In genomic region chr15:55917881-55918296, GRCh38 we compare ENCODE assay signal across 8 cellular contexts.
DNase-seq lines count a peak whose midpoint lies in the region; ATAC-seq, FAIRE-seq and TF ChIP-seq lines count a peak whose summit lies in the region.

No MANE protein-coding gene starts in this region.

- ATAC-seq in activated CD8-positive, alpha-beta memory T cell treated with anti-CD3 and anti-CD28 coated beads, Interleukin-2, amount 10 ng/mL, durations not matched to agents 7 days and 5 days = peak; percentile 16
- ATAC-seq in K562 (peak; percentile 47; the same call in 2 of the 3 replicates), GM19397 (IDR thresholded peaks at IDR 0.05; ENCODE audit: unreplicated experiment) (no peak), HG03045 (IDR thresholded peaks at IDR 0.05; ENCODE audit: unreplicated experiment) (no peak)

- H3K4me3 Mint-ChIP-seq in activated CD8-positive, alpha-beta memory T cell treated with anti-CD3 and anti-CD28 coated beads, Interleukin-2, amount 10 ng/mL, durations not matched to agents 7 days and 5 days = no peak overlapping the region
- no peak overlapping the region for H3K4me3 Mint-ChIP-seq in activated naive CD8-positive, alpha-beta T cell treated with anti-CD3 and anti-CD28 coated beads for 36 hours

- no peaks in the 10 kb centered on the region for H3K27me3 ChIP-seq in K562 (ENCODE audit: control insufficient read depth in 2 of 2, insufficient read depth in 2 of 2, low read length in 2 of 2)

- H3K4me2 ChIP-seq in K562 (ENCODE audit: insufficient read depth, low read length) = no peak overlapping the region

- TF ChIP-seq CTCF in K562 (IDR thresholded peaks at IDR 0.05 in 2 of 3, conservative IDR thresholded peaks at IDR 0.05 in 1 of 3; ENCODE audit: insufficient read depth in 2 of 3, low read depth in 1 of 3, low read length in 3 of 3) = peak; percentile 32 to 57 (median 49); a peak in 4 of 6 replicates

- TF ChIP-seq RAD21 in K562 (CRISPR knock-in tag; conservative IDR thresholded peaks at IDR 0.05 in 1 of 2, IDR thresholded peaks at IDR 0.05 in 1 of 2) = 0 out of 4 replicates have a peak, but pooled peaks of 1 of the 2 experiments have one; percentile 6

- TF ChIP-seq POLR2A in K562 (conservative IDR thresholded peaks at IDR 0.05) = no peak

- H3K27ac Mint-ChIP-seq in activated CD8-positive, alpha-beta memory T cell treated with anti-CD3 and anti-CD28 coated beads, Interleukin-2, amount 10 ng/mL, durations not matched to agents 7 days and 5 days = no peak overlapping the region
- H3K27ac Mint-ChIP-seq in activated naive CD8-positive, alpha-beta T cell treated with anti-CD3 and anti-CD28 coated beads for 36 hours = no peak overlapping the region

- 0% methylated on average over 1 of the region's 1 CpG for WGBS in K562 (ENCODE audit: insufficient coverage, low coverage, missing lambda C conversion rate)

- H2AFZ ChIP-seq in K562 (ENCODE audit: low read depth, low read length) = no peak overlapping the region

- POLR2A ChIA-PET in K562 (lab: Yijun Ruan, JAX) = interaction anchor here (0.5 to 0.9 kb wide), 3 partner anchors 20 to 52 kb away, joined by 3 to 4 read pairs (median 3); no protein-coding TSS in a partner anchor

- H3K9me3 Mint-ChIP-seq in activated CD8-positive, alpha-beta memory T cell treated with anti-CD3 and anti-CD28 coated beads, Interleukin-2, amount 10 ng/mL, durations not matched to agents 7 days and 5 days (ENCODE audit: low read depth) = no peaks in the 10 kb centered on the region
- H3K9me3 Mint-ChIP-seq in activated naive CD8-positive, alpha-beta T cell treated with anti-CD3 and anti-CD28 coated beads for 36 hours = no peaks in the 10 kb centered on the region

- no peaks in the 10 kb centered on the region for H3K27me3 Mint-ChIP-seq in activated CD8-positive, alpha-beta memory T cell treated with anti-CD3 and anti-CD28 coated beads, Interleukin-2, amount 10 ng/mL, durations not matched to agents 7 days and 5 days
- H3K27me3 Mint-ChIP-seq in activated naive CD8-positive, alpha-beta T cell treated with anti-CD3 and anti-CD28 coated beads for 36 hours = no peaks in the 10 kb centered on the region

- H3K9ac ChIP-seq in K562 (ENCODE audit: insufficient read depth in 1 of 2, low read depth in 2 of 2, low read length in 2 of 2) = no peak overlapping the region

- H3K9me3 ChIP-seq in K562 (replicated peaks; ENCODE audit: control insufficient read depth, insufficient read depth, low read depth, low read length) = no peaks in the 10 kb centered on the region

- no TSS peak for BruUV-seq in K562 (replicated peaks; lab: Mats Ljungman, UMichigan)

- peak; percentile 55 for FAIRE-seq in K562 (lab: Jason Lieb, UNC)

- H3K4me1 Mint-ChIP-seq in activated CD8-positive, alpha-beta memory T cell treated with anti-CD3 and anti-CD28 coated beads, Interleukin-2, amount 10 ng/mL, durations not matched to agents 7 days and 5 days = no peaks in the 10 kb centered on the region
- H3K4me1 Mint-ChIP-seq in activated naive CD8-positive, alpha-beta T cell treated with anti-CD3 and anti-CD28 coated beads for 36 hours = no peaks in the 10 kb centered on the region

- H3K36me3 Mint-ChIP-seq in activated CD8-positive, alpha-beta memory T cell treated with anti-CD3 and anti-CD28 coated beads, Interleukin-2, amount 10 ng/mL, durations not matched to agents 7 days and 5 days = no peaks in the 10 kb centered on the region
- no peaks in the 10 kb centered on the region for H3K36me3 Mint-ChIP-seq in activated naive CD8-positive, alpha-beta T cell treated with anti-CD3 and anti-CD28 coated beads for 36 hours

- intact Hi-C loops in K562 (cut with micrococcal nuclease) = loop anchor here (10.0 kb wide), 1 partner anchor 263 kb away; no protein-coding TSS in a partner anchor

- in situ Hi-C loops in K562 (cut with MboI) = no loop called here

- H3K4me1 ChIP-seq in K562 (replicated peaks in 1 of 2; ENCODE audit: control insufficient read depth in 2 of 2, insufficient read depth in 2 of 2, low read length in 2 of 2) = no peaks in the 10 kb centered on the region

- H3K4me3 ChIP-seq in K562 = no peak overlapping the region

- H3K27ac ChIP-seq in K562 (ENCODE audit: extremely low read depth, low read depth, low read length) = no peak overlapping the region

- TF ChIP-seq EP300 in K562 (IDR thresholded peaks at IDR 0.05; ENCODE audit: low read length) = no peak

- no peaks in the 10 kb centered on the region for H3K36me3 ChIP-seq in K562 (ENCODE audit: control insufficient read depth, insufficient read depth, low read length)

- H3K79me2 ChIP-seq in K562 (ENCODE audit: control insufficient read depth, insufficient read depth, low read length) = no peaks in the 10 kb centered on the region

- CTCF ChIA-PET in activated CD8-positive, alpha-beta memory T cell treated with anti-CD3 and anti-CD28 coated beads, Interleukin-2, amount 10 ng/mL, durations not matched to agents 7 days and 5 days (lab: Charles Lee) = interaction anchor here (0.9 to 1.2 kb wide), 6 partner anchors 17 to 266 kb away, joined by 3 to 4 read pairs (median 3); no protein-coding TSS in a partner anchor
- CTCF ChIA-PET in K562 (lab: Yijun Ruan, JAX; ENCODE audit: low intra/inter-chr PET ratio) = no interaction called here

- no peak for DNase-seq in activated CD8-positive, alpha-beta memory T cell treated with anti-CD3 and anti-CD28 coated beads, Interleukin-2, amount 10 ng/mL, durations not matched to agents 7 days and 5 days
- no peak for DNase-seq in activated CD8-positive, alpha-beta memory T cell treated with anti-CD3 and anti-CD28 coated beads, Interleukin-2, amount 50 U/mL, for 48 hours
- peak; percentile 6 for DNase-seq in NCI-H2171 (lab: John Stamatoyannopoulos, UW)
- DNase-seq in K562 (ENCODE audit: extremely low read depth in 1 of 4, low spot score in 3 of 4) = peak; percentile 6 to 28 (median 10)
- DNase-seq in kidney glomerular epithelial cell (lab: John Stamatoyannopoulos, UW) = peak; percentile 61
- DNase-seq in activated naive CD8-positive, alpha-beta T cell treated with anti-CD3 and anti-CD28 coated beads for 36 hours = no peak

- no peaks in the 10 kb centered on the region for H4K20me1 ChIP-seq in K562 (replicated peaks; ENCODE audit: control insufficient read depth, insufficient read depth, low read length)

- H3K9me1 ChIP-seq in K562 (ENCODE audit: control insufficient read depth, insufficient read depth, low read length) = no peaks in the 10 kb centered on the region

TF ChIP-seq in K562, 482 proteins besides CTCF, POLR2A, EP300 and RAD21 (continues in another document):
- no peak for TF ChIP-seq YY1 (IDR thresholded peaks at IDR 0.05; ENCODE audit: borderline replicate concordance in 1 of 3, control insufficient read depth in 1 of 3, extremely low read depth in 1 of 3, insufficient read depth in 3 of 3, insufficient read length in 1 of 3, insufficient replicate concordance in 2 of 3, low read depth in 1 of 3, low read length in 2 of 3)
- TF ChIP-seq DEAF1 (CRISPR knock-in tag; IDR thresholded peaks at IDR 0.05) = no peak
- no peak for TF ChIP-seq NR4A1 (CRISPR knock-in tag; IDR thresholded peaks at IDR 0.05)
- no peak for TF ChIP-seq NR4A1 (tag; IDR thresholded peaks at IDR 0.05)
- no peak for TF ChIP-seq BRF1 (IDR thresholded peaks at IDR 0.05; ENCODE audit: borderline replicate concordance, extremely low read depth, insufficient read length)
- TF ChIP-seq XRCC3 (IDR thresholded peaks at IDR 0.05) = no peak
- TF ChIP-seq TAF1 (IDR thresholded peaks at IDR 0.05; ENCODE audit: control insufficient read depth, extremely low read depth, insufficient read depth, low read length, severe bottlenecking) = no peak
- peak; percentile 73; the same call in 1 of the 2 replicates for TF ChIP-seq ARID3A (IDR thresholded peaks at IDR 0.05; ENCODE audit: borderline replicate concordance, low read depth, low read length)
- TF ChIP-seq ZNF263 (CRISPR knock-in tag; IDR thresholded peaks at IDR 0.05; ENCODE audit: borderline replicate concordance) = no peak

Comparison
In these comparisons a context has a peak if more than half of its experiments do, and no peak if none do; other contexts are left out.
1. ATAC-seq: peak in activated CD8-positive, alpha-beta memory T cell treated with anti-CD3 and anti-CD28 coated beads, Interleukin-2, amount 10 ng/mL, durations not matched to agents 7 days and 5 days (single experiment) and K562 (single experiment); none in GM19397 (single experiment) and HG03045 (single experiment).
2. DNase-seq: peak in NCI-H2171 (single experiment), K562 (4 of 4) and kidney glomerular epithelial cell (single experiment); none in activated CD8-positive, alpha-beta memory T cell treated with anti-CD3 and anti-CD28 coated beads, Interleukin-2, amount 10 ng/mL, durations not matched to agents 7 days and 5 days (single experiment), activated CD8-positive, alpha-beta memory T cell treated with anti-CD3 and anti-CD28 coated beads, Interleukin-2, amount 50 U/mL, for 48 hours (single experiment) and activated naive CD8-positive, alpha-beta T cell treated with anti-CD3 and anti-CD28 coated beads for 36 hours (single experiment).